In the genomic region with DNA sequence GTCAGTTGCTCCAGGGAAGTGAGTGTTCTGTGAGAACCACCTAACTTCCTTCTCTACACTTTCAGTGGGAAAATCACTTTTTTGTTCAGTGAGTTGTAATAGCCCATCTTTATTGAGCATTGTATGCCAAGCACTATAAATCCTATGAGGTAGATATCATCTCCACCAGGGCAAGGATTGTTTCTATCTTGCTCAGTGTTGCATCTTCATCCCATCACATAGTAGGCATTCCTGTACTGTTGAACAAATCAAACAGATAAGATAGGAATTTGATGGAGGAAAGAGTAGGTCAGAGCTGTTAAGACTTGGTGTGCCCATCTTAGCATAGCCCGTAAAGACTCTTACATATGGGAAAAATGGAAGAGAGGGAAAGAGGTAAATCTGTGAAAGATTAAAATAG, we compare ENCODE assay signal across 1 cellular context.
TF ChIP-seq lines count a peak whose summit lies in the region.

No MANE protein-coding gene starts in this region.

TF ChIP-seq in HepG2, 621 proteins besides CTCF, POLR2A, EP300 and RAD21:
- no peak for TF ChIP-seq ZNF430 (CRISPR knock-in tag; IDR thresholded peaks at IDR 0.05)
- 0 out of 2 replicates have a peak, but pooled peaks have one; percentile 9 for TF ChIP-seq NAIF1 (CRISPR knock-in tag; IDR thresholded peaks at IDR 0.05; ENCODE audit: borderline replicate concordance)
- TF ChIP-seq, protein P1, sequence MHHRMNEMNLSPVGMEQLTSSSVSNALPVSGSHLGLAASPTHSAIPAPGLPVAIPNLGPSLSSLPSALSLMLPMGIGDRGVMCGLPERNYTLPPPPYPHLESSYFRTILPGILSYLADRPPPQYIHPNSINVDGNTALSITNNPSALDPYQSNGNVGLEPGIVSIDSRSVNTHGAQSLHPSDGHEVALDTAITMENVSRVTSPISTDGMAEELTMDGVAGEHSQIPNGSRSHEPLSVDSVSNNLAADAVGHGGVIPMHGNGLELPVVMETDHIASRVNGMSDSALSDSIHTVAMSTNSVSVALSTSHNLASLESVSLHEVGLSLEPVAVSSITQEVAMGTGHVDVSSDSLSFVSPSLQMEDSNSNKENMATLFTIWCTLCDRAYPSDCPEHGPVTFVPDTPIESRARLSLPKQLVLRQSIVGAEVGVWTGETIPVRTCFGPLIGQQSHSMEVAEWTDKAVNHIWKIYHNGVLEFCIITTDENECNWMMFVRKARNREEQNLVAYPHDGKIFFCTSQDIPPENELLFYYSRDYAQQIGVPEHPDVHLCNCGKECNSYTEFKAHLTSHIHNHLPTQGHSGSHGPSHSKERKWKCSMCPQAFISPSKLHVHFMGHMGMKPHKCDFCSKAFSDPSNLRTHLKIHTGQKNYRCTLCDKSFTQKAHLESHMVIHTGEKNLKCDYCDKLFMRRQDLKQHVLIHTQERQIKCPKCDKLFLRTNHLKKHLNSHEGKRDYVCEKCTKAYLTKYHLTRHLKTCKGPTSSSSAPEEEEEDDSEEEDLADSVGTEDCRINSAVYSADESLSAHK (CRISPR knock-in tag; IDR thresholded peaks at IDR 0.05; ENCODE audit: borderline replicate concordance): no peak
- no peak for TF ChIP-seq HNF1B (CRISPR knock-in tag; IDR thresholded peaks at IDR 0.05)
- TF ChIP-seq ZNF788 (CRISPR knock-in tag; IDR thresholded peaks at IDR 0.05; ENCODE audit: borderline replicate concordance): no peak
- TF ChIP-seq TCF12 (IDR thresholded peaks at IDR 0.05): no peak
- no peak for TF ChIP-seq TCF12 (CRISPR knock-in tag; IDR thresholded peaks at IDR 0.05)
- no peak for TF ChIP-seq ZNF562 (CRISPR knock-in tag; IDR thresholded peaks at IDR 0.05; ENCODE audit: borderline replicate concordance)
- no peak for TF ChIP-seq RCOR2 (CRISPR knock-in tag; IDR thresholded peaks at IDR 0.05)
- no peak for TF ChIP-seq MEIS1 (CRISPR knock-in tag; IDR thresholded peaks at IDR 0.05; ENCODE audit: borderline replicate concordance)
- peak; percentile 72; the same call in 1 of the 2 replicates for TF ChIP-seq ZKSCAN1 (IDR thresholded peaks at IDR 0.05; ENCODE audit: low read length)
- TF ChIP-seq ZSCAN12 (CRISPR knock-in tag; IDR thresholded peaks at IDR 0.05): no peak
- no peak for TF ChIP-seq SIX4 (CRISPR knock-in tag; IDR thresholded peaks at IDR 0.05)
- TF ChIP-seq, protein P2, sequence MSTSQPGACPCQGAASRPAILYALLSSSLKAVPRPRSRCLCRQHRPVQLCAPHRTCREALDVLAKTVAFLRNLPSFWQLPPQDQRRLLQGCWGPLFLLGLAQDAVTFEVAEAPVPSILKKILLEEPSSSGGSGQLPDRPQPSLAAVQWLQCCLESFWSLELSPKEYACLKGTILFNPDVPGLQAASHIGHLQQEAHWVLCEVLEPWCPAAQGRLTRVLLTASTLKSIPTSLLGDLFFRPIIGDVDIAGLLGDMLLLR (CRISPR knock-in tag; IDR thresholded peaks at IDR 0.05): no peak
- TF ChIP-seq PHF21A (CRISPR knock-in tag; IDR thresholded peaks at IDR 0.05): no peak
- TF ChIP-seq ZNF557 (CRISPR knock-in tag; IDR thresholded peaks at IDR 0.05): no peak
- no peak for TF ChIP-seq TAF15 (IDR thresholded peaks at IDR 0.05; ENCODE audit: low read depth, low read length, poor library complexity, severe bottlenecking)
- TF ChIP-seq MBD4 (IDR thresholded peaks at IDR 0.05; ENCODE audit: borderline replicate concordance, low read length): no peak
